ENCODE assay signal across 27 cellular contexts in genomic region chr4:129998436-129999150, GRCh38.
DNase-seq lines count a peak whose midpoint lies in the region; ATAC-seq, FAIRE-seq and TF ChIP-seq lines count a peak whose summit lies in the region.
"Had no signal": no experiment of that assay in that cellular context is flagged by ENCODE, and none has a peak within 500 bp of the region (broad histone marks: within the 10 kb centered on the region; RNA-seq: fewer than 3 reads in every experiment).

No MANE protein-coding gene starts in this region.

- H3K9ac ChIP-seq in H1 (replicated peaks in 1 of 4; ENCODE audit: extremely low read depth in 1 of 4, low read depth in 3 of 4, low read length in 3 of 4) (no peak overlapping the region), mesendoderm (ENCODE audit: low read length) (no peak overlapping the region), trophoblast cell (ENCODE audit: low read length) (no peak overlapping the region)
- H3K9ac ChIP-seq: BLaER1 treated with 17β-estradiol and CSF1 and Interleukin-3, amounts not matched to agents 10 nM and 100 nM had no signal

- H2BK120ac ChIP-seq in H1 (replicated peaks; ENCODE audit: low read depth, low read length) (no peak overlapping the region), mesendoderm (ENCODE audit: low read depth, low read length) (no peak overlapping the region), trophoblast cell (ENCODE audit: insufficient read depth, low read length, poor library complexity) (no peak overlapping the region)

- H4K12ac ChIP-seq in trophoblast cell (ENCODE audit: low read depth, low read length) = no peak overlapping the region

- no peak overlapping the region for H2BK5ac ChIP-seq in H1 (ENCODE audit: low read depth, low read length)
- H2BK5ac ChIP-seq in mesendoderm (ENCODE audit: low read length) = no peak overlapping the region
- no peak overlapping the region for H2BK5ac ChIP-seq in trophoblast cell (ENCODE audit: low read depth, low read length, poor library complexity)

- no peak overlapping the region for H3K56ac ChIP-seq in H1 (replicated peaks; ENCODE audit: insufficient read length, low read depth, low read length)
- no peak overlapping the region for H3K56ac ChIP-seq in mesendoderm (ENCODE audit: low read length)

- intact Hi-C loops in heart left ventricle (cut with DNase I) = no loop called here
- intact Hi-C loops in activated CD4-positive, alpha-beta memory T cell treated with anti-CD3 and anti-CD28 coated beads for 36 hours (cut with micrococcal nuclease) = no loop called here

- H4K91ac ChIP-seq in H1 (replicated peaks; ENCODE audit: insufficient read length, low read length) = no peak overlapping the region
- H4K91ac ChIP-seq in trophoblast cell (ENCODE audit: low read depth, low read length) = no peak overlapping the region

- H3K4me1 ChIP-seq in H1 (replicated peaks in 1 of 4; ENCODE audit: control insufficient read depth in 3 of 4, insufficient read depth in 4 of 4, low read length in 3 of 4) = no peaks in the 10 kb centered on the region
- no peaks in the 10 kb centered on the region for H3K4me1 ChIP-seq in mesendoderm (ENCODE audit: control insufficient read depth, low read depth, low read length)
- no peaks in the 10 kb centered on the region for H3K4me1 ChIP-seq in trophoblast cell (ENCODE audit: control insufficient read depth in 1 of 2, insufficient read depth in 2 of 2, low read length in 2 of 2)
- no peaks in the 10 kb centered on the region for H3K4me1 ChIP-seq in heart left ventricle
- H3K4me1 ChIP-seq: A549; BE2C; BLaER1 treated with 17β-estradiol and CSF1 and Interleukin-3, amounts not matched to agents 10 nM and 100 nM; HAP-1 had no signal

- no peaks in the 10 kb centered on the region for H3K9me3 ChIP-seq in H1 (ENCODE audit: insufficient read depth in 2 of 2, low read depth in 1 of 2, low read length in 1 of 2)
- peaks cover 2% of the 10 kb centered on the region for H3K9me3 ChIP-seq in trophoblast cell (ENCODE audit: insufficient read depth, low read depth, low read length)
- peaks cover 0 to 11% (median 0%) of the 10 kb centered on the region in 12 donors for H3K9me3 ChIP-seq in heart left ventricle
- H3K9me3 ChIP-seq: A549; BE2C; BLaER1 treated with 17β-estradiol and CSF1 and Interleukin-3, amounts not matched to agents 10 nM and 100 nM had no signal

- H3K4ac ChIP-seq in H1 (replicated peaks; ENCODE audit: insufficient read length, low read depth, low read length) (no peak overlapping the region), mesendoderm (ENCODE audit: low read depth, low read length) (no peak overlapping the region), trophoblast cell (ENCODE audit: low read depth, low read length) (no peak overlapping the region)

- H3K36me3 Mint-ChIP-seq in activated CD4-positive, alpha-beta memory T cell treated with anti-CD3 and anti-CD28 coated beads for 36 hours = no peaks in the 10 kb centered on the region
- H3K36me3 Mint-ChIP-seq: CD14-positive monocyte; CD8-positive, alpha-beta memory T cell had no signal

- H3K79me1 ChIP-seq in H1 (ENCODE audit: low read depth, low read length) (no peaks in the 10 kb centered on the region), mesendoderm (ENCODE audit: low read length) (no peaks in the 10 kb centered on the region), trophoblast cell (ENCODE audit: low read length) (no peaks in the 10 kb centered on the region)

- DNase-seq in HT1080 (ENCODE audit: low read depth) = peak; percentile 3
- DNase-seq in H1 (ENCODE audit: low read depth in 1 of 2, low spot score in 2 of 2) = no peak
- DNase-seq in mesendoderm = peak; percentile 18
- peak; percentile 2 to 28 for DNase-seq in trophoblast cell
- no peak for DNase-seq in heart left ventricle
- no peak for DNase-seq in kidney tubule cell (ENCODE audit: low spot score)
- no peak for DNase-seq in NCI-H2171 (lab: John Stamatoyannopoulos, UW)
- no peak for DNase-seq in activated CD4-positive, alpha-beta memory T cell treated with anti-CD3 and anti-CD28 coated beads for 36 hours
- DNase-seq: 8988T; ACHN; AML-193; BE2C; CD4-positive, alpha-beta T cell; CD8-positive, alpha-beta memory T cell; DMS 273 treated with DMSO at 0.1 percent for 48 hours; DMS79; EL; GDM1; HFFc6 had no signal

- no peaks in the 10 kb centered on the region; a peak in 1 of 7 replicates for H3K27me3 ChIP-seq in H1 (replicated peaks in 1 of 4; ENCODE audit: control insufficient read depth in 3 of 4, extremely low read depth in 1 of 4, insufficient read depth in 3 of 4, low read length in 3 of 4)
- no peaks in the 10 kb centered on the region for H3K27me3 ChIP-seq in mesendoderm (ENCODE audit: insufficient read depth, low read length, poor library complexity)
- H3K27me3 ChIP-seq in trophoblast cell (ENCODE audit: insufficient read depth, low read length) = no peaks in the 10 kb centered on the region
- H3K27me3 ChIP-seq in heart left ventricle = no peaks in the 10 kb centered on the region
- H3K27me3 ChIP-seq: BE2C; BLaER1 treated with 17β-estradiol and CSF1 and Interleukin-3, amounts not matched to agents 10 nM and 100 nM had no signal

- H2BK12ac ChIP-seq in H1 (ENCODE audit: low read depth, low read length) = no peak overlapping the region
- H2BK12ac ChIP-seq in trophoblast cell (ENCODE audit: low read length) = no peak overlapping the region

- H3K23me2 ChIP-seq in H1 (ENCODE audit: low read depth, low read length) = no peaks in the 10 kb centered on the region

- TF ChIP-seq CTCF in H1 (IDR thresholded peaks at IDR 0.05; ENCODE audit: control extremely low read depth in 1 of 3, insufficient read depth in 1 of 3, low read depth in 1 of 3, low read length in 3 of 3) (no peak), heart left ventricle (IDR thresholded peaks at IDR 0.05) (no peak)

- no peaks in the 10 kb centered on the region for H4K20me1 ChIP-seq in H1 (replicated peaks in 1 of 2; ENCODE audit: control insufficient read depth in 1 of 2, insufficient read depth in 2 of 2, low read length in 2 of 2)
- H4K20me1 ChIP-seq: BLaER1 treated with 17β-estradiol and CSF1 and Interleukin-3, amounts not matched to agents 10 nM and 100 nM had no signal

- POLR2A ChIA-PET in H1 (lab: Charles Lee; ENCODE audit: partially characterized antibody) = no interaction called here
- POLR2A ChIA-PET in activated CD4-positive, alpha-beta memory T cell treated with anti-CD3 and anti-CD28 coated beads for 36 hours (lab: Charles Lee) = no interaction called here

- H3K4me3 ChIP-seq in H1 (ENCODE audit: extremely low read depth in 1 of 4, insufficient read depth in 2 of 4, low read depth in 3 of 4, low read length in 4 of 4) = no peak overlapping the region
- H3K4me3 ChIP-seq in mesendoderm (ENCODE audit: low read length) = no peak overlapping the region
- H3K4me3 ChIP-seq in trophoblast cell (ENCODE audit: low read depth, low read length) = no peak overlapping the region
- no peak overlapping the region for H3K4me3 ChIP-seq in heart left ventricle
- H3K4me3 ChIP-seq: A549; BLaER1 treated with 17β-estradiol and CSF1 and Interleukin-3, amounts not matched to agents 10 nM and 100 nM; GM12878; GM23338; HAP-1 had no signal

- no peak overlapping the region; the same call in 1 of the 2 replicates for H3K18ac ChIP-seq in H1 (ENCODE audit: extremely low read depth, low read length)
- H3K18ac ChIP-seq in mesendoderm (ENCODE audit: low read length) = no peak overlapping the region
- H3K18ac ChIP-seq in trophoblast cell (ENCODE audit: low read length) = no peak overlapping the region

- no peak overlapping the region for H2AK5ac ChIP-seq in H1 (ENCODE audit: low read depth, low read length)
- no peak overlapping the region for H2AK5ac ChIP-seq in mesendoderm (ENCODE audit: low read length)
- H2AK5ac ChIP-seq in trophoblast cell (ENCODE audit: low read length) = no peak overlapping the region

- H2BK15ac ChIP-seq in H1 (ENCODE audit: low read length) (no peak overlapping the region), mesendoderm (replicated peaks; ENCODE audit: low read depth) (no peak overlapping the region)

- no peak overlapping the region for H3K4me3 Mint-ChIP-seq in activated CD4-positive, alpha-beta memory T cell treated with anti-CD3 and anti-CD28 coated beads for 36 hours
- H3K4me3 Mint-ChIP-seq: CD14-positive monocyte; CD4-positive, alpha-beta T cell; CD8-positive, alpha-beta memory T cell; GM23338; HFFc6 had no signal

- no peak for TF ChIP-seq POLR2A in H1 (IDR thresholded peaks at IDR 0.05; ENCODE audit: control extremely low read depth in 1 of 2, low read depth in 2 of 2, low read length in 2 of 2)
- no peak for TF ChIP-seq POLR2A in heart left ventricle (IDR thresholded peaks at IDR 0.05)

- no peak for TF ChIP-seq RAD21 in H1 (IDR thresholded peaks at IDR 0.05 in 1 of 2, conservative IDR thresholded peaks at IDR 0.05 in 1 of 2; ENCODE audit: low read depth in 2 of 2, low read length in 2 of 2)

- H4K5ac ChIP-seq in H1 (ENCODE audit: insufficient read length, low read depth, low read length) (no peak overlapping the region), mesendoderm (ENCODE audit: low read length) (no peak overlapping the region)

- H3K27me3 Mint-ChIP-seq in activated CD4-positive, alpha-beta memory T cell treated with anti-CD3 and anti-CD28 coated beads for 36 hours = no peaks in the 10 kb centered on the region
- H3K27me3 Mint-ChIP-seq: CD4-positive, alpha-beta T cell; CD8-positive, alpha-beta memory T cell had no signal

- H4K8ac ChIP-seq in H1 (ENCODE audit: extremely low read depth, insufficient read depth, low read length) (no peak overlapping the region), mesendoderm (ENCODE audit: low read depth, low read length) (no peak overlapping the region), trophoblast cell (ENCODE audit: low read depth, low read length) (no peak overlapping the region)

- no peaks in the 10 kb centered on the region for H3K4me1 Mint-ChIP-seq in activated CD4-positive, alpha-beta memory T cell treated with anti-CD3 and anti-CD28 coated beads for 36 hours (ENCODE audit: low read depth)
- H3K4me1 Mint-ChIP-seq: CD14-positive monocyte; CD8-positive, alpha-beta memory T cell; GM23338 had no signal

- H3K14ac ChIP-seq in H1 (ENCODE audit: insufficient read length) (no peak overlapping the region), trophoblast cell (ENCODE audit: low read length) (no peak overlapping the region)

- TF ChIP-seq EP300 in H1 (IDR thresholded peaks at IDR 0.05; ENCODE audit: borderline replicate concordance in 1 of 2, low read depth in 2 of 2, low read length in 2 of 2) = no peak

- CTCF ChIA-PET in H1 (lab: Charles Lee; ENCODE audit: partially characterized antibody) = no interaction called here
- CTCF ChIA-PET in activated CD4-positive, alpha-beta memory T cell treated with anti-CD3 and anti-CD28 coated beads for 36 hours (lab: Charles Lee) = no interaction called here

- no peak overlapping the region for H3K27ac Mint-ChIP-seq in activated CD4-positive, alpha-beta memory T cell treated with anti-CD3 and anti-CD28 coated beads for 36 hours
- H3K27ac Mint-ChIP-seq: CD14-positive monocyte; CD4-positive, alpha-beta T cell; GM23338; HFFc6 had no signal

- H3K9me3 Mint-ChIP-seq in activated CD4-positive, alpha-beta memory T cell treated with anti-CD3 and anti-CD28 coated beads for 36 hours = peaks cover 5% of the 10 kb centered on the region

- H3K36me3 ChIP-seq in H1 (ENCODE audit: control insufficient read depth in 2 of 4, insufficient read depth in 4 of 4, low read length in 3 of 4) (no peaks in the 10 kb centered on the region), mesendoderm (ENCODE audit: control insufficient read depth, insufficient read depth, low read length) (no peaks in the 10 kb centered on the region), trophoblast cell (ENCODE audit: control insufficient read depth in 1 of 2, insufficient read depth in 2 of 2, low read length in 2 of 2) (no peaks in the 10 kb centered on the region), heart left ventricle (no peaks in the 10 kb centered on the region)
- H3K36me3 ChIP-seq: BE2C; BLaER1 treated with 17β-estradiol and CSF1 and Interleukin-3, amounts not matched to agents 10 nM and 100 nM; HAP-1 had no signal

- FAIRE-seq in H1 (lab: Jason Lieb, UNC) = no peak
- FAIRE-seq: A549, D721Med, GM12878, H54 had no signal

- ATAC-seq in heart left ventricle = no peak
- ATAC-seq: A549, GM12878, GM23338 had no signal

- H2BK20ac ChIP-seq in H1 (ENCODE audit: low read length) = no peak overlapping the region

- WGBS in H1 (ENCODE audit: extremely low coverage in 1 of 2, insufficient coverage in 1 of 2, insufficient read length in 1 of 2, insufficient replicate concordance in 2 of 2, low coverage in 1 of 2, low lambda C conversion rate in 2 of 2, missing lambda C conversion rate in 1 of 2), 2 experiments = 98% methylated on average over 7 of the region's 7 CpGs; no CpG with 5 or more reads in 1 of the 2 experiments
- no CpG with 5 or more reads among the region's 7 CpGs for WGBS in mesendoderm (ENCODE audit: extremely low coverage, insufficient coverage, low lambda C conversion rate)
- no CpG with 5 or more reads among the region's 7 CpGs for WGBS in trophoblast cell (ENCODE audit: extremely low coverage, insufficient coverage, insufficient read length)
- 77 to 88% (median 86%) methylated on average over 7 of the region's 7 CpGs for WGBS in heart left ventricle, 4 donors

- H3K23ac ChIP-seq in H1 (ENCODE audit: insufficient read length) (no peak overlapping the region), mesendoderm (ENCODE audit: low read length) (no peak overlapping the region), trophoblast cell (ENCODE audit: low read length) (no peak overlapping the region)

- H2AFZ ChIP-seq in H1 (ENCODE audit: low read length) (peak overlapping the region; percentile 40; the same call in 1 of the 2 replicates), trophoblast cell (ENCODE audit: insufficient read depth, low read length, poor library complexity) (no peak overlapping the region)

- H3K27ac ChIP-seq in H1 (ENCODE audit: low read depth, low read length) (no peak overlapping the region), mesendoderm (ENCODE audit: low read depth, low read length) (no peak overlapping the region), trophoblast cell (ENCODE audit: low read depth, low read length) (no peak overlapping the region), heart left ventricle (no peak overlapping the region)
- H3K27ac ChIP-seq: A549; BLaER1 treated with 17β-estradiol and CSF1 and Interleukin-3, amounts not matched to agents 10 nM and 100 nM had no signal

- H3K4me2 ChIP-seq in H1 (ENCODE audit: insufficient read depth in 1 of 2, low read depth in 2 of 2, low read length in 2 of 2) = no peak overlapping the region
- H3K4me2 ChIP-seq in mesendoderm (ENCODE audit: low read length) = no peak overlapping the region
- no peak overlapping the region for H3K4me2 ChIP-seq in trophoblast cell (ENCODE audit: low read length)
- H3K4me2 ChIP-seq: A549; BLaER1 treated with 17β-estradiol and CSF1 and Interleukin-3, amounts not matched to agents 10 nM and 100 nM; GM23338 had no signal

- H3K79me2 ChIP-seq in H1 (ENCODE audit: control insufficient read depth in 1 of 2, insufficient read depth in 2 of 2, low read length in 2 of 2) (no peaks in the 10 kb centered on the region), mesendoderm (ENCODE audit: control insufficient read depth, insufficient read depth, low read length) (no peaks in the 10 kb centered on the region), trophoblast cell (ENCODE audit: control insufficient read depth, insufficient read depth, low read length, poor library complexity) (no peaks in the 10 kb centered on the region)

Comparison
In these comparisons a context has a peak if more than half of its experiments do, and no peak if none do; other contexts are left out.
1. DNase-seq: peak in HT1080 (single experiment), mesendoderm (single experiment) and trophoblast cell (2 of 2); none in H1 (0 of 2), heart left ventricle (0 of 5), kidney tubule cell (single experiment), NCI-H2171 (single experiment) and activated CD4-positive, alpha-beta memory T cell treated with anti-CD3 and anti-CD28 coated beads for 36 hours (single experiment).